Comparison of ENCODE assay signal across 1 cellular context in the genomic region with DNA sequence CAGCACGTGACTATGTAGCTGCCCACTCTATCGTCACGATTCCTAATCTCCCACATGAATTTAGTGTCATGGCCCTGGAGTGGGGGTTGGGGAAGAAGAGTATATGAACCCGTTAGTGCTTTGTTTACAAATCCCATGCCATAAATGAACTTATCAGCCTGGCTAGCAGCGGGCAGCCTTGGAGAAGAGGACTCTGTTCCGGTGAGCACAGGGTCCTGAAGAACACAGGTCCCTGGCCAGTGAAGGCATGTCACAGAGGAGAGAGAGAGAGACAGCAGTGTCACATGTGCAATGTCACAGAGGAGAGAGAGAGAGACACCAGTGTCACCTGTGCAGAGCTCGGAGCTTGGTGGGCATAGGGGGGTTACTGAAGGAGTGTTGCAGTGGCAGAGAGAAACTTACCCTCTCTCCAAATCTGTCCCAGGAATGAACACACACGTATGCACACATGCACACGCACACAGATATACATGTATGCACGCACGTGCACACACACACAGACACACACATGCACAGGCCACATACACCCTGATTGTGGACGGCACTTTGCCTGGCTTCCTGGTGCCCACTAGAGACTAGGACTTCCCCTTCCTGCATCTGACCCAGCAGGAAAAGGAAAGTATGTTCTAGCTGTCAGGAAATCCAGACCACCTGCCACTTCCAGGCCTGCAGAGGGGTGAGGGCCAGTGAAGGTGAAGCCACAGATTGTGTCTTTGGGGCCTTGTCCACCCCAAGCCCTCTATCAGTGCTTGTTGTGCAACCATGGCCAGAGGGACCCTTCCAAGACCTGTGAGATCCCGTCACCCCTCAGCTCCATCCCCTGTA.
TF ChIP-seq lines count a peak whose summit lies in the region.

No MANE protein-coding gene starts in this region.

TF ChIP-seq in HepG2, 621 proteins besides CTCF, POLR2A, EP300 and RAD21 (continued from another document):
- TF ChIP-seq BHLHE40 (IDR thresholded peaks at IDR 0.05; ENCODE audit: low read length) = 0 out of 2 replicates have a peak, but pooled peaks have one; percentile 20
- TF ChIP-seq AGO1 (IDR thresholded peaks at IDR 0.05; ENCODE audit: low read depth, low read length, poor library complexity, severe bottlenecking) = no peak
- TF ChIP-seq, protein P1, sequence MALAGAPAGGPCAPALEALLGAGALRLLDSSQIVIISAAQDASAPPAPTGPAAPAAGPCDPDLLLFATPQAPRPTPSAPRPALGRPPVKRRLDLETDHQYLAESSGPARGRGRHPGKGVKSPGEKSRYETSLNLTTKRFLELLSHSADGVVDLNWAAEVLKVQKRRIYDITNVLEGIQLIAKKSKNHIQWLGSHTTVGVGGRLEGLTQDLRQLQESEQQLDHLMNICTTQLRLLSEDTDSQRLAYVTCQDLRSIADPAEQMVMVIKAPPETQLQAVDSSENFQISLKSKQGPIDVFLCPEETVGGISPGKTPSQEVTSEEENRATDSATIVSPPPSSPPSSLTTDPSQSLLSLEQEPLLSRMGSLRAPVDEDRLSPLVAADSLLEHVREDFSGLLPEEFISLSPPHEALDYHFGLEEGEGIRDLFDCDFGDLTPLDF (CRISPR knock-in tag; IDR thresholded peaks at IDR 0.05) = no peak
